Comparison of ENCODE assay signal across 9 cellular contexts in the genomic region with DNA sequence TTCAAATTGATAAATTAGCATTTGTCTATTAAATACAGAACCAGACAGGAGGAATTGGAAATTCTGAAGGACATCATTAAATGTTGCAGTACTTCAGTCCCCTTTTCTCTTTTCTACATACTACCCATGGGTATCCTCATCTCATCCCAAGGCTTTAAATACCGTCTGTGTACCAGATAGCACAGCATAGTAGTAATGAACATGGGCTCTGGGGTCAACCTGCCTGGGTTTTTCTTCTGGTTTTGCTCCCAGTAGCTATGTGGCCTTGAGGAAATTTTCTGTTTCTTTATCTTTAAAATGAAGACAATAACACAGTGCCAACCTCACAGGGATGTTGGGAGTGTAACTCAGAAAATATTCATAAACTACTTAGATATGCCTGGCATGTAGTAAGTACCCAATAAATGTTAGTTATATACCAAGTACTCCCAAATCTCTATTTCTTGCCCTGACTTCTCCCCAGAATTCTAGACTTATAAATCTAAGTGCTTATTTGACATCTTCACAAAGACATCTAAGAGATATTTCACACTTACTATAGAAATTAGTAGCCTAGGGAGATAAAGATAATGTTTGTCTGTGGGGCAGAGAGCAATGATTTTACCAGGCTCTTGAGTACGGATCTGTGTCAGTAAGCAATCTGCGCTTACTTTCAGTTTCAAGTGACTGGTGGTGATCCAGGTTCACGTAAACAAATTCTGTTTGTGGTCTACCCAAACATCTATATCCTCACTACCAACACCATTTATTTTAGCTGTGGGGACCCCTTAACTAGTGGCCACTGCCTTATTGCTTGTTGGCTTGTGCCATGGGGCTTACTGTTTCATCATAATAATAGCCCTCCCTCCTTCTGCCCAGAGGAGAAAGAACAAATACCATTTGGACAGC. TPM values are rescaled to one million over a fixed set of nuclear protein-coding genes. Genes with fewer than 3 reads are reported as not detected.
DNase-seq lines count a peak whose midpoint lies in the region; ATAC-seq and TF ChIP-seq lines count a peak whose summit lies in the region.
"Had no signal": no experiment of that assay in that cellular context is flagged by ENCODE, and none has a peak within 500 bp of the region (broad histone marks: within the 10 kb centered on the region; RNA-seq: fewer than 3 reads in every experiment).

No MANE protein-coding gene starts in this region.

- H3K36me3 Mint-ChIP-seq in MCF 10A (ENCODE audit: insufficient read depth, unreplicated experiment) = no peaks in the 10 kb centered on the region
- no peaks in the 10 kb centered on the region for H3K36me3 Mint-ChIP-seq in activated T-helper 17 cell treated with anti-CD3 and anti-CD28 coated beads, Interleukin-2, amount 50 U/mL, for 72 hours (ENCODE audit: low read depth)

- H3K9me3 Mint-ChIP-seq in MCF 10A (ENCODE audit: unreplicated experiment) = no peaks in the 10 kb centered on the region
- H3K9me3 Mint-ChIP-seq in activated T-helper 17 cell treated with anti-CD3 and anti-CD28 coated beads, Interleukin-2, amount 50 U/mL, for 72 hours = peaks cover 4% of the 10 kb centered on the region

- CTCF ChIA-PET in mammary epithelial cell (lab: Charles Lee; ENCODE audit: low non-redundant PET) = no interaction called here
- CTCF ChIA-PET in MCF 10A (lab: Yijun Ruan, JAX) = no interaction called here

- H3K4me3 Mint-ChIP-seq in MCF 10A (ENCODE audit: unreplicated experiment) = no peak overlapping the region
- H3K4me3 Mint-ChIP-seq in activated T-helper 17 cell treated with anti-CD3 and anti-CD28 coated beads, Interleukin-2, amount 50 U/mL, for 72 hours = peak overlapping the region; percentile 87

- no peaks in the 10 kb centered on the region for H3K4me1 Mint-ChIP-seq in MCF 10A (ENCODE audit: insufficient read depth, unreplicated experiment)
- H3K4me1 Mint-ChIP-seq in activated T-helper 17 cell treated with anti-CD3 and anti-CD28 coated beads, Interleukin-2, amount 50 U/mL, for 72 hours = peaks cover 29% of the 10 kb centered on the region

- H3K27ac ChIP-seq in mammary epithelial cell (ENCODE audit: insufficient read depth, low read depth, low read length) (no peak overlapping the region), thymus (ENCODE audit: low read depth) (peak overlapping the region; percentile 36)

- H3K4me3 ChIP-seq in mammary epithelial cell (replicated peaks in 1 of 3; ENCODE audit: insufficient read depth in 1 of 3, low read depth in 2 of 3, low read length in 3 of 3) = no peak overlapping the region
- H3K4me3 ChIP-seq in thymus (ENCODE audit: low read length) = peak overlapping the region; percentile 32

- peak; percentile 50 for ATAC-seq in HG03095 (IDR thresholded peaks at IDR 0.05; ENCODE audit: unreplicated experiment)
- peak; percentile 93 for ATAC-seq in activated T-helper 17 cell treated with anti-CD3 and anti-CD28 coated beads, Interleukin-2, amount 50 U/mL, for 72 hours (replicated peaks)

- DNase-seq in mammary epithelial cell (no peak), MCF 10A (ENCODE audit: unreplicated experiment) (no peak), ecto neural progenitor cell (ENCODE audit: low spot score) (no peak), posterior cingulate gyrus (no peak)
- DNase-seq in stimulated activated CD4-positive, alpha-beta T cell treated with anti-CD3 and anti-CD28 coated beads, Interleukin-1b, Interleukin-23, amount 100 ng/mL, for 48 hours = no peak

- H3K9ac ChIP-seq in mammary epithelial cell (ENCODE audit: insufficient read depth, low read length) = no peak overlapping the region

- dilution Hi-C loops in mammary epithelial cell (cut with HindIII; ENCODE audit: low sequenced_read_pairs) = no loop called here

- no peak overlapping the region for H3K4me2 ChIP-seq in mammary epithelial cell (ENCODE audit: insufficient read depth, low read depth, low read length)

- H3K4me1 ChIP-seq in mammary epithelial cell (ENCODE audit: insufficient read depth, low read length) (no peaks in the 10 kb centered on the region), thymus (ENCODE audit: control insufficient read depth, insufficient read depth, low read length) (peaks cover 2% of the 10 kb centered on the region)

- peak overlapping the region; percentile 49 for H2AFZ ChIP-seq in mammary epithelial cell (ENCODE audit: low read depth, low read length)

- H3K27me3 Mint-ChIP-seq in MCF 10A (ENCODE audit: insufficient read depth, unreplicated experiment) = peaks cover 43% of the 10 kb centered on the region
- H3K27me3 Mint-ChIP-seq in activated T-helper 17 cell treated with anti-CD3 and anti-CD28 coated beads, Interleukin-2, amount 50 U/mL, for 72 hours = no peaks in the 10 kb centered on the region

- POLR2A ChIA-PET in MCF 10A (lab: Yijun Ruan, JAX) = no interaction called here

- intact Hi-C loops in mammary epithelial cell (cut with micrococcal nuclease) (no loop called here), MCF 10A (cut with micrococcal nuclease) (no loop called here), posterior cingulate gyrus (cut with DNase I) (no loop called here)

- no peaks in the 10 kb centered on the region for H4K20me1 ChIP-seq in mammary epithelial cell (ENCODE audit: insufficient read depth, low read length)

- BruUV-seq in mammary epithelial cell (replicated peaks; lab: Mats Ljungman, UMichigan) (no TSS peak), MCF 10A (replicated peaks; lab: Mats Ljungman, UMichigan) (no TSS peak)

- H3K9me3 ChIP-seq in mammary epithelial cell (replicated peaks; ENCODE audit: insufficient read depth, low read length) (no peaks in the 10 kb centered on the region), thymus (ENCODE audit: control insufficient read depth) (no peaks in the 10 kb centered on the region)

- TF ChIP-seq CTCF in mammary epithelial cell (conservative IDR thresholded peaks at IDR 0.05 in 1 of 2, IDR thresholded peaks at IDR 0.05 in 1 of 2; ENCODE audit: extremely low read depth in 1 of 2, insufficient read depth in 1 of 2, low read depth in 1 of 2, low read length in 2 of 2) (no peak), MCF 10A (IDR thresholded peaks at IDR 0.05; ENCODE audit: unreplicated experiment) (no peak)

- H3K36me3 ChIP-seq in mammary epithelial cell (ENCODE audit: insufficient read depth, low read length) (no peaks in the 10 kb centered on the region), thymus (ENCODE audit: control insufficient read depth, insufficient read depth) (no peaks in the 10 kb centered on the region)

- H3K27ac Mint-ChIP-seq in MCF 10A (ENCODE audit: low read depth, unreplicated experiment) = no peak overlapping the region
- peak overlapping the region; percentile 94 for H3K27ac Mint-ChIP-seq in activated T-helper 17 cell treated with anti-CD3 and anti-CD28 coated beads, Interleukin-2, amount 50 U/mL, for 72 hours

- H3K79me2 ChIP-seq in mammary epithelial cell (ENCODE audit: insufficient read depth, low read length) = no peaks in the 10 kb centered on the region

- WGBS in mammary epithelial cell (ENCODE audit: low coverage, missing lambda C conversion rate) = 94% methylated on average over 4 of the region's 4 CpGs
- WGBS in thymus = 49% methylated on average over 4 of the region's 4 CpGs

- in situ Hi-C loops in mammary epithelial cell (cut with MboI; ENCODE audit: low sequenced_read_pairs in 2 of 2) = no loop called here

- H3K27me3 ChIP-seq in mammary epithelial cell (ENCODE audit: insufficient read depth, low read length) (peaks cover 3% of the 10 kb centered on the region), thymus (ENCODE audit: control insufficient read depth, insufficient read depth) (no peaks in the 10 kb centered on the region)

RNA-seq across cellular contexts. Expression of gene VANGL2, which starts 37.3 kb away (rescaled TPM):
- total RNA-seq in mammary epithelial cell (10 to 100 TPM in 1 of 2 donors, 1 to 10 TPM in 1; 8.7 to 10.3 TPM), MCF 10A (2022) (0.26 and 0.27 TPM in 2 replicates)
- polyA plus RNA-seq in mammary epithelial cell (7.4 TPM), thymus (5.6 TPM)
- polyA minus RNA-seq in mammary epithelial cell = 6.4 TPM
- not detected for total RNA-seq in activated T-helper 17 cell treated with anti-CD3 and anti-CD28 coated beads, Interleukin-2, amount 50 U/mL, for 72 hours
- total RNA-seq: T-helper 1 cell treated with Interleukin-12 subunit alpha and Interleukin-12 subunit beta and Interleukin-4 antibody, amounts not matched to agents 30 ng/mL and 1 ng/mL, for 36 hours had no signal
